Comparison of ENCODE assay signal across 8 cellular contexts in the genomic region with DNA sequence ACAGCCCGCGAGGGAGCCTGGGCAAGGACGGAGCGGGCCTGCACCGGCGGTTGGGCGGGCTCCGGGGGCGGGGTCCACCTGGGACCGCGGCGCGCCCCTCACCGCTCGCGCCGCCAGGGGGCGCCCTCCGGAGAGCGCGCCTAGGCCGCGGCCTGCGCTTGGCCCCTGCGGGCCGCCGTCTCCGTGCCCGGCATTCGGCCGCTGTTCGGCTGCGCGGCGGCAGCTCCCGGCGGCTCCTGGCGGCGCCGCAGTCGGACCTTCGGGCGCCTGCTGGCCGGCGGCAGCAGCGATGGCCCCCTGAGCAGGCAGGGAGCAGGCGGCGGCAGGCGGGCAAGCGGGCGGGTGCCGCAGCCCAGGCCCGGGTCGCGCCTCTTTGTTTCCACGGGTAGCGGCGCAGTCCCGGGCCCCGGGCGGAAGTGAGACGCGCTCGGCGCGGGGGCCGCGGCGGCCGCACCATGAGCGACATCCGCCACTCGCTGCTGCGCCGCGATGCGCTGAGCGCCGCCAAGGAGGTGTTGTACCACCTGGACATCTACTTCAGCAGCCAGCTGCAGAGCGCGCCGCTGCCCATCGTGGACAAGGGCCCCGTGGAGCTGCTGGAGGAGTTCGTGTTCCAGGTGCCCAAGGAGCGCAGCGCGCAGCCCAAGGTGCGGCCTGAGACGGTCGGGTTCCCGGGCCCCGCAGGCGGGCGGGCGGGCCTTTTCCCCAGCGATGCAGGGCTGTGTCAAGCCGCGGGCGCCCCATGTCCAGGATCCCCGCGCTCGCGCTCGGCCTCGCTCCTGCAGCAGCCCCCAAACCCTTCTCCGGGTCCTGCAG. TPM values are rescaled to one million over a fixed set of nuclear protein-coding genes. Genes with fewer than 3 reads are reported as not detected.
DNase-seq lines count a peak whose midpoint lies in the region; ATAC-seq and TF ChIP-seq lines count a peak whose summit lies in the region.

Gene INTS15, plus strand, starts transcription at position 193 of the 816 bp plus-strand sequence. Its CDS starts 263 bp downstream, at position 456.

- H3K4me1 Mint-ChIP-seq in brain: peaks cover 22% of the 10 kb centered on the region

- H3K27ac Mint-ChIP-seq in brain: peak within 1 kb of the TSS; percentile 86 to 95 (median 91)

- H3K9me3 ChIP-seq in iPS-18c (ENCODE audit: control insufficient read depth, insufficient read depth, low read length): no peaks in the 10 kb centered on the region

- peaks cover 69% of the 10 kb centered on the region for H3K36me3 Mint-ChIP-seq in brain

- H3K27me3 Mint-ChIP-seq in brain: peaks cover 4% of the 10 kb centered on the region

- peak within 1 kb of the TSS; percentile 92 to 96 (median 94) for H3K4me3 Mint-ChIP-seq in brain

- peak in 1 of 2 experiments; percentile 61 for TF ChIP-seq CTCF in brain (conservative IDR thresholded peaks at IDR 0.05)

- peak; percentile 83 for ATAC-seq in HG02884 (IDR thresholded peaks at IDR 0.05; ENCODE audit: unreplicated experiment)

- H3K4me3 ChIP-seq in iPS-18c (ENCODE audit: insufficient read depth, low read depth, low read length): peak within 1 kb of the TSS; percentile 98
- H3K4me3 ChIP-seq in skin epidermis: peak within 1 kb of the TSS; percentile 55 to 93 (median 86)

- peak; percentile 60 for DNase-seq in NK-92 treated with Interleukin-12 subunit alpha and Interleukin-12 subunit beta, amount 100 ng/mL, for 24 hours (lab: John Stamatoyannopoulos, UW)
- no peak for DNase-seq in NK-92 (lab: John Stamatoyannopoulos, UW; ENCODE audit: unreplicated experiment)
- DNase-seq in NCI-H1694 (lab: John Stamatoyannopoulos, UW): peak; percentile 37
- DNase-seq in UCSD-AML1 (lab: John Stamatoyannopoulos, UW; ENCODE audit: unreplicated experiment): peak; percentile 72

- peak within 1 kb of the TSS; percentile 72 to 97 (median 88) for H3K27ac ChIP-seq in skin epidermis

- no peaks in the 10 kb centered on the region for H3K9me3 Mint-ChIP-seq in brain

RNA-seq across cellular contexts. Expression of gene INTS15, which starts in this region (rescaled TPM):
- polyA plus RNA-seq in brain (ENCODE audit: insufficient read depth, low read depth, low replicate concordance): 37.9 TPM
